In genomic region chr10:82574081-82574480, GRCh38 we compare ENCODE assay signal across 28 cellular contexts.
"Had no signal": no experiment of that assay in that cellular context is flagged by ENCODE, and none has a peak within 500 bp of the region (broad histone marks: within the 10 kb centered on the region; RNA-seq: fewer than 3 reads in every experiment).

No MANE protein-coding gene starts in this region.

- H3K27ac Mint-ChIP-seq: naive B cell; naive thymus-derived CD8-positive, alpha-beta T cell; natural killer cell treated with Interleukin-12 subunit alpha and Interleukin-12 subunit beta and Interleukin-15 and Interleukin-18, amount 100 ng/mL, for 72 hours; nephron progenitor cell; stimulated activated memory B cell treated with anti-CD40 and anti-IgM and Interleukin-4, amounts not matched to agents 10 μg/mL and 1 μg/mL and 100 μg/mL, for 72 hours; stimulated activated naive CD8-positive, alpha-beta T cell treated with anti-CD3 and anti-CD28 coated beads, Interleukin-15, amount 100 ng/mL, for 72 hours; type B pancreatic cell had no signal

- FAIRE-seq: small intestine had no signal

- H3K4me3 ChIP-seq: neural progenitor cell, ovary, prostate gland, right lobe of liver, sigmoid colon, suprapubic skin, testis, tibial artery, transverse colon, upper lobe of right lung, uterus had no signal

- DNase-seq: naive B cell; naive thymus-derived CD8-positive, alpha-beta T cell; nephron progenitor cell; occipital lobe; ovary; right cardiac atrium; right lobe of liver; sigmoid colon; small intestine; stimulated activated CD4-positive, alpha-beta T cell treated with anti-CD3 and anti-CD28 coated beads, Interleukin-15, amount 100 ng/mL, for 24 hours; stimulated activated CD4-positive, alpha-beta T cell treated with anti-CD3 and anti-CD28 coated beads, Interleukin-2, amount 100 ng/mL, for 24 hours; stimulated activated CD4-positive, alpha-beta T cell treated with anti-CD3 and anti-CD28 coated beads, Interleukin-2, amount 100 ng/mL, for 48 hours; stimulated activated CD4-positive, alpha-beta T cell treated with anti-CD3 and anti-CD28 coated beads, Interleukin-4, amount 100 ng/mL, for 24 hours; stimulated activated naive CD4-positive, alpha-beta T cell; stimulated activated naive CD8-positive, alpha-beta T cell treated with anti-CD3 and anti-CD28 coated beads, Interleukin-15, amount 100 ng/mL, for 72 hours; stimulated activated naive CD8-positive, alpha-beta T cell treated with anti-CD3 and anti-CD28 coated beads, Interleukin-15, Interleukin-2, amounts not matched to agents 100 U/mL and 50 U/mL, for 24 hours; substantia nigra; testis; tibial artery; transverse colon; upper lobe of right lung; uterus had no signal

- H3K9ac ChIP-seq: neural progenitor cell had no signal

- H3K27me3 Mint-ChIP-seq: naive B cell; naive thymus-derived CD8-positive, alpha-beta T cell; natural killer cell treated with Interleukin-12 subunit alpha and Interleukin-12 subunit beta and Interleukin-15 and Interleukin-18, amount 100 ng/mL, for 72 hours; stimulated activated memory B cell treated with anti-CD40 and anti-IgM and Interleukin-4, amounts not matched to agents 10 μg/mL and 1 μg/mL and 100 μg/mL, for 72 hours; stimulated activated naive CD8-positive, alpha-beta T cell treated with anti-CD3 and anti-CD28 coated beads, Interleukin-15, amount 100 ng/mL, for 72 hours had no signal

- H3K4me2 ChIP-seq: neural progenitor cell had no signal

- H2AFZ ChIP-seq: neural progenitor cell had no signal

- H3K27ac ChIP-seq: neural progenitor cell, ovary, prostate gland, right lobe of liver, sigmoid colon, suprapubic skin, testis, tibial artery, transverse colon, upper lobe of right lung, uterus had no signal

- H3K4me3 Mint-ChIP-seq: naive thymus-derived CD8-positive, alpha-beta T cell; natural killer cell treated with Interleukin-12 subunit alpha and Interleukin-12 subunit beta and Interleukin-15 and Interleukin-18, amount 100 ng/mL, for 72 hours; nephron progenitor cell; neural progenitor cell; stimulated activated memory B cell treated with anti-CD40 and anti-IgM and Interleukin-4, amounts not matched to agents 10 μg/mL and 1 μg/mL and 100 μg/mL, for 72 hours; stimulated activated naive CD8-positive, alpha-beta T cell treated with anti-CD3 and anti-CD28 coated beads, Interleukin-15, amount 100 ng/mL, for 72 hours; type B pancreatic cell had no signal

- H3K36me3 ChIP-seq: neural progenitor cell, ovary, prostate gland, right lobe of liver, sigmoid colon, suprapubic skin, tibial artery, transverse colon, upper lobe of right lung, uterus had no signal

- H3K4me1 ChIP-seq: neural progenitor cell, prostate gland, right lobe of liver, sigmoid colon, suprapubic skin, testis, tibial artery, transverse colon, upper lobe of right lung, uterus had no signal

- H3K36me3 Mint-ChIP-seq: naive B cell; naive thymus-derived CD8-positive, alpha-beta T cell; natural killer cell treated with Interleukin-12 subunit alpha and Interleukin-12 subunit beta and Interleukin-15 and Interleukin-18, amount 100 ng/mL, for 72 hours; stimulated activated memory B cell treated with anti-CD40 and anti-IgM and Interleukin-4, amounts not matched to agents 10 μg/mL and 1 μg/mL and 100 μg/mL, for 72 hours; type B pancreatic cell had no signal

- H3K4me1 Mint-ChIP-seq: naive B cell; naive thymus-derived CD8-positive, alpha-beta T cell; stimulated activated memory B cell treated with anti-CD40 and anti-IgM and Interleukin-4, amounts not matched to agents 10 μg/mL and 1 μg/mL and 100 μg/mL, for 72 hours; stimulated activated naive CD8-positive, alpha-beta T cell treated with anti-CD3 and anti-CD28 coated beads, Interleukin-15, amount 100 ng/mL, for 72 hours had no signal

- ATAC-seq: naive thymus-derived CD8-positive, alpha-beta T cell; natural killer cell treated with Interleukin-12 subunit alpha and Interleukin-12 subunit beta and Interleukin-15 and Interleukin-18, amount 100 ng/mL, for 72 hours; right cardiac atrium; right lobe of liver; stimulated activated memory B cell treated with anti-CD40 and anti-IgM and Interleukin-4, amounts not matched to agents 10 μg/mL and 1 μg/mL and 100 μg/mL, for 72 hours; stimulated activated naive CD8-positive, alpha-beta T cell treated with anti-CD3 and anti-CD28 coated beads, Interleukin-15, amount 100 ng/mL, for 72 hours; stimulated activated naive CD8-positive, alpha-beta T cell treated with anti-CD3 and anti-CD28 coated beads, Interleukin-15, Interleukin-2, amounts not matched to agents 100 U/mL and 50 U/mL, for 24 hours; upper lobe of right lung had no signal

- H3K27me3 ChIP-seq: neural progenitor cell, ovary, right lobe of liver, sigmoid colon, suprapubic skin, testis, tibial artery, transverse colon, upper lobe of right lung, uterus had no signal

- H3K9me3 Mint-ChIP-seq: naive B cell, nephron progenitor cell, type B pancreatic cell had no signal

- H3K9me3 ChIP-seq: ovary, prostate gland, right lobe of liver, sigmoid colon, suprapubic skin, testis, tibial artery, transverse colon, upper lobe of right lung, uterus had no signal
